ENCODE assay signal across 27 cellular contexts in genomic region chr4:172073590-172073989, GRCh38.
"Had no signal": no experiment of that assay in that cellular context is flagged by ENCODE, and none has a peak within 500 bp of the region (broad histone marks: within the 10 kb centered on the region; RNA-seq: fewer than 3 reads in every experiment).

No MANE protein-coding gene starts in this region.

- H3K27me3 Mint-ChIP-seq: activated B cell treated with CpG ODN at 0.5 μM for 24 hours; activated CD4-positive, alpha-beta memory T cell treated with anti-CD3 and anti-CD28 coated beads, Interleukin-2, amount 10 ng/mL, durations not matched to agents 7 days and 5 days; activated naive CD4-positive, alpha-beta T cell treated with anti-CD3 and anti-CD28 coated beads, Interleukin-2, amount 10 ng/mL, durations not matched to agents 7 days and 5 days; activated naive CD8-positive, alpha-beta T cell treated with anti-CD3 and anti-CD28 coated beads for 36 hours had no signal

- H3K4me1 Mint-ChIP-seq: activated B cell treated with CpG ODN at 0.5 μM for 24 hours; activated CD4-positive, alpha-beta memory T cell treated with anti-CD3 and anti-CD28 coated beads, Interleukin-2, amount 10 ng/mL, durations not matched to agents 7 days and 5 days; activated naive CD4-positive, alpha-beta T cell treated with anti-CD3 and anti-CD28 coated beads, Interleukin-2, amount 10 ng/mL, durations not matched to agents 7 days and 5 days; activated naive CD8-positive, alpha-beta T cell treated with anti-CD3 and anti-CD28 coated beads for 36 hours had no signal

- H3K36me3 ChIP-seq: Peyer's patch, SJCRH30 had no signal

- H3K4me3 Mint-ChIP-seq: activated B cell treated with CpG ODN at 0.5 μM for 24 hours; activated CD4-positive, alpha-beta memory T cell treated with anti-CD3 and anti-CD28 coated beads, Interleukin-2, amount 10 ng/mL, durations not matched to agents 7 days and 5 days; activated naive CD4-positive, alpha-beta T cell treated with anti-CD3 and anti-CD28 coated beads, Interleukin-2, amount 10 ng/mL, durations not matched to agents 7 days and 5 days; activated naive CD8-positive, alpha-beta T cell treated with anti-CD3 and anti-CD28 coated beads for 36 hours; T-helper 1 cell treated with Interleukin-12 subunit alpha and Interleukin-12 subunit beta and Interleukin-4 antibody, amounts not matched to agents 30 μg/mL and 1 μg/mL, for 36 hours had no signal

- H3K4me3 ChIP-seq: K562, Peyer's patch, SJCRH30 had no signal

- H3K9me3 Mint-ChIP-seq: T-helper 1 cell treated with Interleukin-12 subunit alpha and Interleukin-12 subunit beta and Interleukin-4 antibody, amounts not matched to agents 30 μg/mL and 1 μg/mL, for 36 hours had no signal

- H3K36me3 Mint-ChIP-seq: activated naive CD4-positive, alpha-beta T cell treated with anti-CD3 and anti-CD28 coated beads, Interleukin-2, amount 10 ng/mL, durations not matched to agents 7 days and 5 days; activated naive CD8-positive, alpha-beta T cell treated with anti-CD3 and anti-CD28 coated beads for 36 hours had no signal

- ATAC-seq: K562 had no signal

- H3K27ac ChIP-seq: Peyer's patch, RWPE1, SJCRH30 had no signal

- H3K27ac Mint-ChIP-seq: activated B cell treated with CpG ODN at 0.5 μM for 24 hours; activated CD4-positive, alpha-beta memory T cell treated with anti-CD3 and anti-CD28 coated beads, Interleukin-2, amount 10 ng/mL, durations not matched to agents 7 days and 5 days; activated naive CD4-positive, alpha-beta T cell treated with anti-CD3 and anti-CD28 coated beads, Interleukin-2, amount 10 ng/mL, durations not matched to agents 7 days and 5 days; activated naive CD8-positive, alpha-beta T cell treated with anti-CD3 and anti-CD28 coated beads for 36 hours; activated T-helper 2 cell treated with anti-CD3 and anti-CD28 coated beads, Interferon-gamma antibody, Interleukin-2, Interleukin-4, amounts not matched to agents 10 μg/mL and 5 μg/mL and 100 μg/mL, durations not matched to agents 14 hours and 24 hours and 36 hours; T-helper 1 cell treated with Interleukin-12 subunit alpha and Interleukin-12 subunit beta and Interleukin-4 antibody, amounts not matched to agents 30 μg/mL and 1 μg/mL, for 36 hours had no signal

- H3K9me3 ChIP-seq: Peyer's patch, SJCRH30, SK-N-SH had no signal

- H3K4me1 ChIP-seq: Peyer's patch, SJCRH30 had no signal

- H3K4me2 ChIP-seq: SK-N-SH had no signal

- DNase-seq: activated B cell treated with CpG ODN at 0.5 μM for 24 hours; activated CD4-positive, alpha-beta memory T cell treated with anti-CD3 and anti-CD28 coated beads, Interleukin-2, amount 10 ng/mL, durations not matched to agents 7 days and 5 days; activated CD4-positive, alpha-beta T cell treated with anti-CD3 and anti-CD28 coated beads, Interleukin-2, amount 50 U/mL, for 1 hour; activated gamma-delta T cell treated with Interleukin-2 at 50 U/mL for 16 hours; activated naive CD4-positive, alpha-beta T cell treated with anti-CD3 and anti-CD28 coated beads, Interleukin-2, amount 10 ng/mL, durations not matched to agents 7 days and 5 days; activated naive CD8-positive, alpha-beta T cell treated with anti-CD3 and anti-CD28 coated beads for 36 hours; activated T-cell treated with anti-CD3 and anti-CD28 coated beads for 4 hours; activated T-cell treated with anti-CD3 and anti-CD28 coated beads, Interleukin-2, amount 50 U/mL, for 48 hours; anterior cingulate cortex; cerebellar nuclear complex; Karpas-422; MM.1S; NCI-H1105; NCI-H1436; NCI-H2029 treated with DMSO at 0.1 percent for 48 hours; NCI-H446; NCI-H774; NK-92 treated with Interleukin-12 subunit alpha and Interleukin-12 subunit beta, amount 100 ng/mL, for 24 hours; Peyer's patch; Right ventricle myocardium superior; SJCRH30; SK-N-SH; SW 1271 had no signal

- H3K27me3 ChIP-seq: Peyer's patch, SJCRH30 had no signal
